ENCODE assay signal across 8 cellular contexts in the genomic region with DNA sequence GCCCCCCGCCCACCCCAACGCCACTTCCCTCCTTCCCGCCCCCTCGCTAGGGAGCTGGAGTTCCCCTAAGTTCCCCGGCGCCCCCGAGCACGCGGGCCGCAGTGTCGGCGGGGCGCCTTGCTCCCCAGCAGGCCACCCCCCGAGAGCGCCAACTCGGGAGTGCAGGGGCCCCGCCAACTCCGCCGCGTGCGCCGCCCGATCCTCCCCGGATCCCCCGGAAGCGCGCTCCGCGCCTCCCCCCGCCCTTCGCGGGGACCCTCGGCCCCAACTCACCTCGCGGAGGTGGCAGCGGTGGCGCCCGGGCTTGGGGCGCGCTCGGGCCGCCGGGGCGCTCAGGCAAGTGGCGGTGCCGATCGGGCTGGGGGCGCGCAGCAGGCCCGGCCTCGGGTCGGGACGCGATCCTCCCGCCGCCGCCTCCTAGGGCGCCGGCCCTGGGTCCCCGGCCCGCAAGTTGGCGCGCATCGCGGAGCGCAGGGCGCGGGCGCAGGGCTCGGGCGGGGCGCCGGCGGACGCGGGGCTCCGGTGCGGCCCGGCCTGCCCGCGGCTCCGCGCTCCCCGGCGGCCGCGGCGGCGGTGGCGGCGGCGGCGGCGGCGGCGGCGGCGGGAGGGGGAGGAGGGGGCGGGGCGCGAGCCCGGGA. TPM values are rescaled to one million over a fixed set of nuclear protein-coding genes. Genes with fewer than 3 reads are reported as not detected.
A peak's percentile ranks its signal among the peaks of the same experiment; 100 is the strongest.
DNase-seq lines count a peak whose midpoint lies in the region; ATAC-seq lines count a peak whose summit lies in the region.

A gene (minus strand): TSS at position 578 of the 638 bp plus-strand sequence. CDS start 72,361 bp downstream, outside the sequence.

- peaks cover 7% of the 10 kb centered on the region for H3K4me1 ChIP-seq in mesendoderm (ENCODE audit: control insufficient read depth, low read depth, low read length)

- H4K5ac ChIP-seq in mesendoderm (ENCODE audit: low read length) = no peak within 1 kb of the TSS

- WGBS in mesendoderm (ENCODE audit: extremely low coverage, insufficient coverage, low lambda C conversion rate) = no CpG with 5 or more reads among the region's 102 CpGs

- peak within 1 kb of the TSS; percentile 91 for H3K18ac ChIP-seq in mesendoderm (ENCODE audit: low read length)

- peak within 1 kb of the TSS; percentile 89 for H2BK5ac ChIP-seq in mesendoderm (ENCODE audit: low read length)

- H2AK5ac ChIP-seq in mesendoderm (ENCODE audit: low read length) = no peak within 1 kb of the TSS

- H3K4me2 ChIP-seq in mesendoderm (ENCODE audit: low read length) = peak within 1 kb of the TSS; percentile 94

- peak within 1 kb of the TSS; percentile 95 for H3K27ac ChIP-seq in mesendoderm (ENCODE audit: low read depth, low read length)

- H3K36me3 ChIP-seq in mesendoderm (ENCODE audit: control insufficient read depth, insufficient read depth, low read length) = no peaks in the 10 kb centered on the region

- peak; percentile 79 for DNase-seq in CD1c-positive myeloid dendritic cell (ENCODE audit: extremely low spot score)
- DNase-seq in HT1080 (ENCODE audit: low read depth) = no peak
- DNase-seq in activated CD4-positive, alpha-beta T cell treated with anti-CD3 and anti-CD28 coated beads for 4 hours = peak; percentile 53 to 65
- DNase-seq in dermis microvascular lymphatic vessel endothelial cell (ENCODE audit: low read depth in 2 of 2) = peak in 1 of 2 donors; percentile 51
- DNase-seq in mesendoderm = peak; percentile 47
- peak; percentile 64 for DNase-seq in stimulated activated CD8-positive, alpha-beta memory T cell treated with anti-CD3 and anti-CD28 coated beads, Interleukin-4, amount 100 ng/mL, for 48 hours
- DNase-seq in SK-N-DZ (ENCODE audit: low spot score) = no peak

- peak within 1 kb of the TSS; percentile 37 for H2BK15ac ChIP-seq in mesendoderm (replicated peaks; ENCODE audit: low read depth)

- H3K56ac ChIP-seq in mesendoderm (ENCODE audit: low read length) = peak within 1 kb of the TSS; percentile 98

- peak; percentile 13 for ATAC-seq in GM19468 (IDR thresholded peaks at IDR 0.05; ENCODE audit: extremely low read depth, unreplicated experiment)

- peak within 1 kb of the TSS; percentile 69 for H2BK120ac ChIP-seq in mesendoderm (ENCODE audit: low read depth, low read length)

- no peaks in the 10 kb centered on the region for H3K27me3 ChIP-seq in mesendoderm (ENCODE audit: insufficient read depth, low read length, poor library complexity)

- H3K4ac ChIP-seq in mesendoderm (ENCODE audit: low read depth, low read length) = peak within 1 kb of the TSS; percentile 92

- no peak within 1 kb of the TSS for H4K8ac ChIP-seq in mesendoderm (ENCODE audit: low read depth, low read length)

- peak within 1 kb of the TSS; percentile 89 for H3K23ac ChIP-seq in mesendoderm (ENCODE audit: low read length)

- H3K79me1 ChIP-seq in mesendoderm (ENCODE audit: low read length) = peaks cover 3% of the 10 kb centered on the region

- peaks cover 43% of the 10 kb centered on the region for H3K79me2 ChIP-seq in mesendoderm (ENCODE audit: control insufficient read depth, insufficient read depth, low read length)

- H3K4me3 ChIP-seq in mesendoderm (ENCODE audit: low read length) = peak within 1 kb of the TSS; percentile 90

- peak within 1 kb of the TSS; percentile 94 for H3K9ac ChIP-seq in mesendoderm (ENCODE audit: low read length)

RNA-seq across cellular contexts. Expression of the gene that starts here (rescaled TPM):
- 28.1 and 57.4 TPM in 2 replicates for total RNA-seq in HT1080 (2014; rRNA removed; shearing (Covaris generic))
- polyA plus RNA-seq in HT1080 (2015; cell fraction: cytosol; rRNA removed) = 118 and 143 TPM in 2 replicates
- polyA plus RNA-seq in HT1080 (2015; cell fraction: nucleus; rRNA removed) = 195 and 219 TPM in 2 replicates
- 10.0 and 19.7 TPM in 2 replicates for total RNA-seq in dermis microvascular lymphatic vessel endothelial cell
- 129 TPM for polyA plus RNA-seq in mesendoderm (2013, experiment 1 of 2)
- 129 TPM for polyA plus RNA-seq in mesendoderm (2013, experiment 2 of 2)
- 11.5 and 13.0 TPM in 2 replicates for polyA plus RNA-seq in SK-N-DZ (2014; cell fraction: cytosol; rRNA removed)
- 19.1 and 41.1 TPM in 2 replicates for polyA plus RNA-seq in SK-N-DZ (2014; cell fraction: nucleus; rRNA removed)

Comparison
In these comparisons a context has a peak if more than half of its experiments do, and no peak if none do; other contexts are left out.
1. DNase-seq: peak in CD1c-positive myeloid dendritic cell (single experiment), activated CD4-positive, alpha-beta T cell treated with anti-CD3 and anti-CD28 coated beads for 4 hours (2 of 2), mesendoderm (single experiment) and stimulated activated CD8-positive, alpha-beta memory T cell treated with anti-CD3 and anti-CD28 coated beads, Interleukin-4, amount 100 ng/mL, for 48 hours (single experiment); none in HT1080 (single experiment) and SK-N-DZ (single experiment).